In the genomic region with DNA sequence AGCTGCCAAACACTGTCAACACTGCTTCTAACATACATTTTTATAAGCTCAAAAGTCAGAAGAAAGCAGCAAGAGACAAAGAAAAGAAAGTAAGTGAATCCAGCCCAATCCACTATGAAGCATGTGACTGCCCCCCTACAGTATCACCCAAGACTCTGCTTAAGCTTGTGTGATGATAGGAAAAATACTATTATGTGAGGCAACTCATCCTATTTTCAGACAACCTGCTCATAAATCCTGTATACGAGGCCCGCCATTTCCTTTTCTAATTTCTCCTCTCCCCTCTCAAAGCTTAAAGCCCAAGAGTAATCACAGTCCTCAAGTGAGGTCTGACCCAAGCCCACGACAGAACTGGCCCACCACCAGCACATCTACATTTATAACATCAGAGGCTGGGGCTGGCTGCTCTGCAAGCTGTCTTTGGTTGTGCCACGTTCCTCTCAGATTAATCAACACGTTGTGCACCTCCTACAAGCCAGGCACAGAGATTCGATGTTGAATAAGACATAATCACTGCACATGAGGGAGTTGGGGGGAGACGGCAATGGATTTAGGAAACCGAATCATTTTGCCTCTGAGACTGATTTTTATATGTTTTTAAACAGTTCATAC, we compare ENCODE assay signal across 1 cellular context.
TF ChIP-seq lines count a peak whose summit lies in the region.

No MANE protein-coding gene starts in this region.

TF ChIP-seq in HepG2, 621 proteins besides CTCF, POLR2A, EP300 and RAD21:
- TF ChIP-seq RBM22 (optimal IDR thresholded peaks at IDR 0.05; ENCODE audit: low read length): peak; percentile 33
- TF ChIP-seq ZNF383 (CRISPR knock-in tag; IDR thresholded peaks at IDR 0.05; ENCODE audit: borderline replicate concordance): 0 out of 2 replicates have a peak, but pooled peaks have one; percentile 44
- TF ChIP-seq ZMAT3 (CRISPR knock-in tag; conservative IDR thresholded peaks at IDR 0.05): no peak
- TF ChIP-seq, protein P1, sequence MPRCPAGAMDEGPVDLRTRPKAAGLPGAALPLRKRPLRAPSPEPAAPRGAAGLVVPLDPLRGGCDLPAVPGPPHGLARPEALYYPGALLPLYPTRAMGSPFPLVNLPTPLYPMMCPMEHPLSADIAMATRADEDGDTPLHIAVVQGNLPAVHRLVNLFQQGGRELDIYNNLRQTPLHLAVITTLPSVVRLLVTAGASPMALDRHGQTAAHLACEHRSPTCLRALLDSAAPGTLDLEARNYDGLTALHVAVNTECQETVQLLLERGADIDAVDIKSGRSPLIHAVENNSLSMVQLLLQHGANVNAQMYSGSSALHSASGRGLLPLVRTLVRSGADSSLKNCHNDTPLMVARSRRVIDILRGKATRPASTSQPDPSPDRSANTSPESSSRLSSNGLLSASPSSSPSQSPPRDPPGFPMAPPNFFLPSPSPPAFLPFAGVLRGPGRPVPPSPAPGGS (CRISPR knock-in tag; IDR thresholded peaks at IDR 0.05): 0 out of 2 replicates have a peak, but pooled peaks have one; percentile 42
- TF ChIP-seq NCOA1 (CRISPR knock-in tag; IDR thresholded peaks at IDR 0.05): no peak
- TF ChIP-seq ZNF547 (CRISPR knock-in tag; IDR thresholded peaks at IDR 0.05): 0 out of 2 replicates have a peak, but pooled peaks have one; percentile 56
- TF ChIP-seq ZFP37 (CRISPR knock-in tag; IDR thresholded peaks at IDR 0.05; ENCODE audit: borderline replicate concordance): peak; percentile 16; the same call in 1 of the 2 replicates
TF ChIP-seq in HepG2: peak in this region for 5.
